Comparison of ENCODE assay signal across 25 cellular contexts in genomic region chr19:42380155-42380554, GRCh38. TPM values are rescaled to one million over a fixed set of nuclear protein-coding genes. Genes with fewer than 3 reads are reported as not detected.
"Had no signal": no experiment of that assay in that cellular context is flagged by ENCODE, and none has a peak within 500 bp of the region (broad histone marks: within the 10 kb centered on the region; RNA-seq: fewer than 3 reads in every experiment).

No MANE protein-coding gene starts in this region.

- H3K9me3 ChIP-seq: SJCRH30 had no signal

- H3K36me3 ChIP-seq: SJCRH30 had no signal

- DNase-seq: KBM-7; MV-4-11; NCI-H1048; NCI-H1105; NCI-H1436 treated with DMSO at 0.1 percent for 48 hours; NCI-H1694; NCI-H187 treated with DMSO at 0.1 percent for 48 hours; NCI-H2029 treated with DMSO at 0.1 percent for 48 hours; NCI-H2107; NCI-H2171 treated with DMSO at 0.1 percent for 48 hours; NCI-H345; NCI-H446 treated with DMSO at 0.1 percent for 48 hours; NCI-H510A treated with DMSO at 0.1 percent for 48 hours; NCI-H526; NCI-H748 treated with DMSO at 0.1 percent for 48 hours; NK-92 treated with Interleukin-12 subunit alpha and Interleukin-12 subunit beta, amount 100 ng/mL, for 24 hours; PC-3; SHP77; SJCRH30; SW 1271; T-helper 1 cell had no signal

- H3K4me3 ChIP-seq: SJCRH30 had no signal

- H3K27ac ChIP-seq: HL-60, RWPE1, SJCRH30 had no signal

- ATAC-seq: Panc1, PC-3 had no signal

- H3K4me1 ChIP-seq: SJCRH30 had no signal

- H3K27me3 ChIP-seq: SJCRH30 had no signal

RNA-seq across cellular contexts. Expression of gene CNFN, which starts 9.9 kb away (rescaled TPM):
- total RNA-seq: LHCN-M2, SJCRH30 had no signal

RNA-seq across cellular contexts. Expression of gene LIPE, which starts 47.0 kb away (rescaled TPM):
- total RNA-seq: SJCRH30 had no signal
